20 cellular contexts compared by ENCODE assay signal in the genomic region with DNA sequence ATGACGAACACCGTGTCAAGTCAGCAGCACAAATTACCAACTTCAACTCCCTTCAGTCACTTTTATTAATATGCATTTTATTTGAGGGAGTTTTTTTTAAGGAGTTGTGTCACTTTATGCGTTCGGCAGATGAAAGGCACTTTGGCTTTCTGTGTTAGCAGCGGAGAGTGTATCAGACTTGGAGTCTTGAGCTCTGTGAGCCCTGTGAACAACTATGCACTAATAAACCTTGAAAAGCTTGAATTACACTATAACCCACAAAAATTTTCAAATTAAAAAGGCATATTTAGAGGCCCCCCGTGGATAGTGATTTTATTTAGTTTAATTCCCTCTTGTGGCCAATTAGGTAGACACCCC.
A peak's percentile ranks its signal among the peaks of the same experiment; 100 is the strongest.
DNase-seq lines count a peak whose midpoint lies in the region; FAIRE-seq and TF ChIP-seq lines count a peak whose summit lies in the region.
"Had no signal": no experiment of that assay in that cellular context is flagged by ENCODE, and none has a peak within 500 bp of the region (broad histone marks: within the 10 kb centered on the region; RNA-seq: fewer than 3 reads in every experiment).

No MANE protein-coding gene starts in this region.

- H3K27me3 Mint-ChIP-seq in neural progenitor cell (ENCODE audit: insufficient read depth, low read depth) = no peaks in the 10 kb centered on the region

- no peak overlapping the region for H3K9ac ChIP-seq in skeletal muscle satellite cell (ENCODE audit: low read depth, low read length)
- no peak overlapping the region for H3K9ac ChIP-seq in neural progenitor cell
- H3K9ac ChIP-seq: SK-N-SH had no signal

- H3K9me3 ChIP-seq in skeletal muscle satellite cell (replicated peaks; ENCODE audit: low read length) (no peaks in the 10 kb centered on the region), neural progenitor cell (ENCODE audit: low read depth) (no peaks in the 10 kb centered on the region)
- H3K9me3 ChIP-seq: adrenal gland, left lung, SK-N-SH, transverse colon had no signal

- H3K4me2 ChIP-seq in skeletal muscle satellite cell (ENCODE audit: low read length) (peak overlapping the region; percentile 71), neural progenitor cell (no peak overlapping the region)
- H3K4me2 ChIP-seq: SK-N-SH had no signal

- no peaks in the 10 kb centered on the region for H3K36me3 ChIP-seq in BJ (ENCODE audit: control insufficient read depth, insufficient read depth, low read length)
- H3K36me3 ChIP-seq in skeletal muscle satellite cell (ENCODE audit: insufficient read depth, low read length) = no peaks in the 10 kb centered on the region
- no peaks in the 10 kb centered on the region for H3K36me3 ChIP-seq in neural progenitor cell
- H3K36me3 ChIP-seq: adrenal gland, left lung, transverse colon, WERI-Rb-1 had no signal

- H3K27me3 ChIP-seq in BJ (ENCODE audit: control insufficient read depth, insufficient read depth, low read length) (no peaks in the 10 kb centered on the region), skeletal muscle satellite cell (ENCODE audit: control insufficient read depth, insufficient read depth, low read length) (peaks cover 63% of the 10 kb centered on the region), neural progenitor cell (no peaks in the 10 kb centered on the region)
- H3K27me3 ChIP-seq: adrenal gland, left lung, transverse colon had no signal

- H3K27ac Mint-ChIP-seq in neural progenitor cell = no peak overlapping the region
- H3K27ac Mint-ChIP-seq: T-helper 2 cell treated with Interferon-gamma antibody and Interleukin-4, amounts not matched to agents 5 μg/mL and 100 μg/mL, for 36 hours had no signal

- POLR2A ChIA-PET in BJ (lab: Charles Lee) = no interaction called here

- no peaks in the 10 kb centered on the region for H3F3A ChIP-seq in neural progenitor cell (ENCODE audit: low read depth)

- no peak for FAIRE-seq in D721Med (lab: Jason Lieb, UNC)
- FAIRE-seq: H54, RCC 7860 had no signal

- TF ChIP-seq CTCF in BJ (IDR thresholded peaks at IDR 0.05; ENCODE audit: insufficient read depth, low read depth, low read length) (no peak), foreskin fibroblast (IDR thresholded peaks at IDR 0.05; ENCODE audit: low read depth, low read length) (no peak), neural progenitor cell (IDR thresholded peaks at IDR 0.05) (no peak), D721Med (IDR thresholded peaks at IDR 0.05; ENCODE audit: insufficient read depth, missing control alignments) (no peak)

- H3K36me3 Mint-ChIP-seq in neural progenitor cell = no peaks in the 10 kb centered on the region

- no peak for DNase-seq in BJ (ENCODE audit: low read depth)
- peak; percentile 41 for DNase-seq in astrocyte of the hippocampus (ENCODE audit: low read depth, low spot score)
- peak in 1 of 2 donors; percentile 51 for DNase-seq in foreskin fibroblast
- no peak for DNase-seq in neural progenitor cell (ENCODE audit: low spot score)
- DNase-seq in D721Med (ENCODE audit: insufficient read length, low spot score) = no peak
- DNase-seq in posterior vena cava (ENCODE audit: low spot score) = no peak
- DNase-seq in GM03348 (ENCODE audit: low spot score) = no peak
- DNase-seq: activated CD4-positive, alpha-beta T cell treated with anti-CD3 and anti-CD28 coated beads, Interleukin-2, amount 50 U/mL, for 4 hours; activated gamma-delta T cell; adrenal gland; Karpas-422; left lung; NCI-H1048; SK-N-SH; transverse colon; WERI-Rb-1 had no signal

- no peaks in the 10 kb centered on the region for H3K79me2 ChIP-seq in neural progenitor cell (ENCODE audit: low read depth)

- CTCF ChIA-PET in BJ (lab: Yijun Ruan, JAX) = interaction anchor here (1.3 kb wide), 1 partner anchor 11 kb away, joined by 3 read pairs; no protein-coding TSS in a partner anchor

- H3K9me3 Mint-ChIP-seq in neural progenitor cell = no peaks in the 10 kb centered on the region
- H3K9me3 Mint-ChIP-seq: T-helper 2 cell treated with Interferon-gamma antibody and Interleukin-4, amounts not matched to agents 5 μg/mL and 100 μg/mL, for 36 hours had no signal

- H3K4me1 Mint-ChIP-seq in neural progenitor cell = peaks cover 13% of the 10 kb centered on the region

- H3K4me3 ChIP-seq in BJ (ENCODE audit: low read depth, low read length) (peak overlapping the region; percentile 1; the same call in 1 of the 2 replicates), foreskin fibroblast (ENCODE audit: low read depth in 1 of 2, low read length in 2 of 2) (peak overlapping the region; percentile 15 to 54), skeletal muscle satellite cell (ENCODE audit: low read length) (peak overlapping the region; percentile 51), neural progenitor cell (no peak overlapping the region)
- H3K4me3 ChIP-seq: left lung, transverse colon had no signal

- H4K20me1 ChIP-seq in neural progenitor cell (ENCODE audit: low read depth) = no peaks in the 10 kb centered on the region

- H3K4me1 ChIP-seq in skeletal muscle satellite cell (ENCODE audit: control insufficient read depth, insufficient read depth, low read length) = no peaks in the 10 kb centered on the region
- peaks cover 16% of the 10 kb centered on the region for H3K4me1 ChIP-seq in neural progenitor cell
- H3K4me1 ChIP-seq: adrenal gland, left lung, transverse colon had no signal

- H3K4me3 Mint-ChIP-seq in neural progenitor cell = no peak overlapping the region
- H3K4me3 Mint-ChIP-seq: T-helper 2 cell treated with Interferon-gamma antibody and Interleukin-4, amounts not matched to agents 5 μg/mL and 100 μg/mL, for 36 hours had no signal

- no peak overlapping the region for H2AFZ ChIP-seq in neural progenitor cell (replicated peaks)

- H3K27ac ChIP-seq in neural progenitor cell = no peak overlapping the region
- H3K27ac ChIP-seq: adrenal gland, left lung, transverse colon, WERI-Rb-1 had no signal

- intact Hi-C loops in posterior vena cava (cut with DNase I) = loop anchor here in 1 of 2 donors (10.0 kb wide), 2 partner anchors 50 to 340 kb away; no protein-coding TSS in a partner anchor
